ENCODE assay signal across 13 cellular contexts in genomic region chr7:137670521-137671064, GRCh38.
DNase-seq lines count a peak whose midpoint lies in the region; ATAC-seq and TF ChIP-seq lines count a peak whose summit lies in the region.
"Had no signal": no experiment of that assay in that cellular context is flagged by ENCODE, and none has a peak within 500 bp of the region (broad histone marks: within the 10 kb centered on the region; RNA-seq: fewer than 3 reads in every experiment).

No MANE protein-coding gene starts in this region.

- H3K27ac ChIP-seq in RWPE1, result no peak overlapping the region
- no peak overlapping the region for H3K27ac ChIP-seq in uterus

- TF ChIP-seq POLR2A in uterus (IDR thresholded peaks at IDR 0.05), result no peak

- H3K4me1 ChIP-seq in uterus, result no peaks in the 10 kb centered on the region

- H3K27me3 ChIP-seq in uterus, result no peaks in the 10 kb centered on the region

- CTCF ChIA-PET in RWPE1 (lab: Yijun Ruan, JAX), result interaction anchor here (0.5 to 0.7 kb wide), 2 partner anchors 268 to 1308 kb away, joined by 3 to 4 read pairs; no protein-coding TSS in a partner anchor

- TF ChIP-seq CTCF in RWPE1 (conservative IDR thresholded peaks at IDR 0.05; ENCODE audit: low read depth), result no peak
- no peak for TF ChIP-seq CTCF in fibroblast of the aortic adventitia (IDR thresholded peaks at IDR 0.05; ENCODE audit: insufficient read depth, low read length)
- no peak for TF ChIP-seq CTCF in uterus (IDR thresholded peaks at IDR 0.05)

- intact Hi-C loops in uterus (cut with DNase I; ENCODE audit: low total_unique reads), result no loop called here

- peak; percentile 81 for DNase-seq in Daoy (ENCODE audit: low read depth)
- DNase-seq in RWPE1 (ENCODE audit: low spot score), result peak; percentile 36
- DNase-seq in fibroblast of the aortic adventitia (ENCODE audit: low read depth), result peak; percentile 46
- no peak for DNase-seq in uterus
- no peak for DNase-seq in stimulated activated naive CD4-positive, alpha-beta T cell (lab: John Stamatoyannopoulos, UW)
- no peak for DNase-seq in COLO668 (lab: John Stamatoyannopoulos, UW; ENCODE audit: unreplicated experiment)
- DNase-seq: activated CD4-positive, alpha-beta memory T cell treated with anti-CD3 and anti-CD28 coated beads, Interleukin-2, amount 10 ng/mL, durations not matched to agents 7 days and 5 days; activated naive CD8-positive, alpha-beta T cell treated with anti-CD3 and anti-CD28 coated beads for 36 hours; Kasumi-1; natural killer cell; NCI-H510A had no signal

- no peaks in the 10 kb centered on the region for H3K36me3 ChIP-seq in uterus

- no peaks in the 10 kb centered on the region for H3K9me3 ChIP-seq in uterus

- H3K4me3 ChIP-seq in fibroblast of the aortic adventitia (ENCODE audit: low read depth, low read length) (no peak overlapping the region), uterus (no peak overlapping the region)

- ATAC-seq in GM21529 (IDR thresholded peaks at IDR 0.05; ENCODE audit: unreplicated experiment) (peak; percentile 80), HG02759 (IDR thresholded peaks at IDR 0.05; ENCODE audit: unreplicated experiment) (no peak)
- ATAC-seq: natural killer cell had no signal

- POLR2A ChIA-PET in RWPE1 (lab: Yijun Ruan, JAX; ENCODE audit: low non-redundant PET), result no interaction called here

Comparison
In these comparisons a context has a peak if more than half of its experiments do, and no peak if none do; other contexts are left out.
1. DNase-seq: peak in Daoy (single experiment), RWPE1 (single experiment) and fibroblast of the aortic adventitia (single experiment); none in uterus (0 of 2), stimulated activated naive CD4-positive, alpha-beta T cell (0 of 6) and COLO668 (single experiment).